ENCODE assay signal across 1 cellular context in genomic region chr3:126338796-126339241, GRCh38.
TF ChIP-seq lines count a peak whose summit lies in the region.

No MANE protein-coding gene starts in this region.

TF ChIP-seq in SK-N-SH treated with all-trans-retinoic acid at 6 μM for 48 hours, 23 proteins besides CTCF, POLR2A, EP300 and RAD21 (continued from another document):
- TF ChIP-seq POU6F1 (CRISPR knock-in tag; IDR thresholded peaks at IDR 0.05; ENCODE audit: borderline replicate concordance, low read depth), result no peak
- no peak for TF ChIP-seq ZC3H10 (CRISPR knock-in tag; IDR thresholded peaks at IDR 0.05)
- TF ChIP-seq RARB (CRISPR knock-in tag; IDR thresholded peaks at IDR 0.05), result no peak
- no peak for TF ChIP-seq CSRNP3 (CRISPR knock-in tag; IDR thresholded peaks at IDR 0.05)
- TF ChIP-seq SNAI2 (CRISPR knock-in tag; IDR thresholded peaks at IDR 0.05), result no peak
- no peak for TF ChIP-seq TCF4 (CRISPR knock-in tag; IDR thresholded peaks at IDR 0.05; ENCODE audit: borderline replicate concordance)
- no peak for TF ChIP-seq ZNF70 (CRISPR knock-in tag; IDR thresholded peaks at IDR 0.05)
- no peak for TF ChIP-seq ZNF8 (CRISPR knock-in tag; IDR thresholded peaks at IDR 0.05)
- TF ChIP-seq PPARA (CRISPR knock-in tag; IDR thresholded peaks at IDR 0.05; ENCODE audit: borderline replicate concordance), result no peak
